1 cellular context compared by ENCODE assay signal in the genomic region with DNA sequence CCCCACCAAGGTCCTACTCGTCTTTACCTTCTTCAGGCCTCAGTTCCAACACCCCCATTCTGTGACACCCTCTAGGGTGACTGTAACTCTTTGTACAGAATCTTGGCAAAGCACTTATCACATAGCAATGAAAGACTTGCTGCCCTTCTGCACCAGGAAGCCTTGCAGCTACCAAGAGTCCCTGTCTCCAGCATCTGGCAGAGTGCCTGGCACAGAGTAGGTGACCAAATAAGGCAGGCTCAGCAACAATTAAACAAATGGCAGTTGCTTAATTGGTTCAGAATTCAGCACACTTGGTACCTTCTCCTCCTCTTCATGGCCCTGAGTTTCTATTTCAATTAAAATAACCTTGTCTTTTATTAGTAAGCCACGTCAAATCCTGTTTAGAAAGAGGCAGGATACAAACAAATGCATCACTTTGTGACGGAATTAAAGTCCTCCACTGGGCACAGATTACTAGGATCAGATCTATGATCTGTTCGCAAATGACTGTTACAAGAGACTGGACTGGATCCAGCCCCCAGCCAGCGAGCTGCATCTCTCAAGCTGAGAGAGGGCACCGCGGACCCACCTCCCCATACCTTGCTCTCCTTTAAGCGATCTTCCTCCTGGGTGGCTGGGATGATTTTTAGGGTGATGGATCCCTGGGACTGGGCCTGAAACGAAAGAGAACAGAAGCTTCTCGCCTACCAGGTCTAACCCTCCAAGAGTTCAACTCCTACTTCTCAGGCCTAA.
TF ChIP-seq lines count a peak whose summit lies in the region.

No MANE protein-coding gene starts in this region.

TF ChIP-seq in IMR-90, 13 proteins besides CTCF, POLR2A, EP300 and RAD21:
- no peak for TF ChIP-seq SMC3 (IDR thresholded peaks at IDR 0.05; ENCODE audit: low read depth, low read length)
- no peak for TF ChIP-seq CEBPB (IDR thresholded peaks at IDR 0.05; ENCODE audit: low read depth, low read length)
- no peak for TF ChIP-seq FOS (IDR thresholded peaks at IDR 0.05; ENCODE audit: low read depth, low read length)
